Comparison of ENCODE assay signal across 8 cellular contexts in the genomic region with DNA sequence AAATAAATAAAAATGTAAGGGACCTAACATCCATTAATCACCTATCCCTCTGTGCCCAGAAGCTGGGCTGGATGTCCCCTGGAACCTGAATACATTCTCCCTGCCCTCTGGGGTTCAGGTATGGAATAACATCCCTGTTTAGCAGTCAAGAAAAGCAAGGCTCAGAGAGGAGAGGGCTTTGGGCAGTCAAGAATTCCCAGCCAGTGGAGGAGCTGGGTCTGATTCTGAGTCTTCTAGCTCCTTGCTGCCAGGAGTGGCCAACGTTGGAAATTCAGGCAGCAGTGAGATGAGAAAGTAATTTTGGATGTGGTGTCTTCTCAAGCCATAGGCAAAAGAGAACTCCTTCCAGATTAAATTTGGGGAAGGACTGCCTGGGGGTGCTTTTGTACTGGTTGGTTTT. TPM values are rescaled to one million over a fixed set of nuclear protein-coding genes. Genes with fewer than 3 reads are reported as not detected.
A peak's percentile ranks its signal among the peaks of the same experiment; 100 is the strongest.
DNase-seq lines count a peak whose midpoint lies in the region; ATAC-seq, FAIRE-seq and TF ChIP-seq lines count a peak whose summit lies in the region.

No MANE protein-coding gene starts in this region.

- ATAC-seq in Right ventricle myocardium inferior: no peak

- no peak overlapping the region for H3K4me3 Mint-ChIP-seq in activated naive CD8-positive, alpha-beta T cell treated with anti-CD3 and anti-CD28 coated beads for 36 hours

- H3K27me3 ChIP-seq in left ventricle myocardium inferior (ENCODE audit: low read depth): peaks cover 77% of the 10 kb centered on the region

- H3K27ac ChIP-seq in left ventricle myocardium inferior (replicated peaks): no peak overlapping the region

- intact Hi-C loops in left ventricle myocardium inferior (cut with micrococcal nuclease): no loop called here
- intact Hi-C loops in Right ventricle myocardium inferior (cut with DNase I): no loop called here

- no peak for FAIRE-seq in urothelium cell line (lab: Jason Lieb, UNC)

- peaks cover 59% of the 10 kb centered on the region for H3K27me3 Mint-ChIP-seq in activated naive CD8-positive, alpha-beta T cell treated with anti-CD3 and anti-CD28 coated beads for 36 hours

- no peaks in the 10 kb centered on the region for H3K36me3 ChIP-seq in left ventricle myocardium inferior

- H3K27ac Mint-ChIP-seq in activated naive CD8-positive, alpha-beta T cell treated with anti-CD3 and anti-CD28 coated beads for 36 hours: no peak overlapping the region

- peaks cover 16% of the 10 kb centered on the region for H3K4me1 ChIP-seq in left ventricle myocardium inferior

- no peak for DNase-seq in left ventricle myocardium inferior
- DNase-seq in Right ventricle myocardium inferior (ENCODE audit: missing footprints): no peak
- peak; percentile 79 for DNase-seq in RKO (ENCODE audit: low spot score)
- peak; percentile 63 for DNase-seq in fibroblast of peridontal ligament (ENCODE audit: extremely low read depth)
- DNase-seq in urothelium cell line (ENCODE audit: low spot score): peak; percentile 66
- DNase-seq in inferior parietal cortex (ENCODE audit: extremely low spot score): no peak
- no peak for DNase-seq in activated naive CD4-positive, alpha-beta T cell (lab: John Stamatoyannopoulos, UW)
- DNase-seq in activated naive CD8-positive, alpha-beta T cell treated with anti-CD3 and anti-CD28 coated beads for 36 hours: no peak

- peak; percentile 26 for TF ChIP-seq CTCF in left ventricle myocardium inferior (IDR thresholded peaks at IDR 0.05; ENCODE audit: borderline replicate concordance)

- peaks cover 22% of the 10 kb centered on the region for H3K4me1 Mint-ChIP-seq in activated naive CD8-positive, alpha-beta T cell treated with anti-CD3 and anti-CD28 coated beads for 36 hours

- no peaks in the 10 kb centered on the region for H3K9me3 ChIP-seq in left ventricle myocardium inferior (replicated peaks)

- peaks cover 2% of the 10 kb centered on the region for H3K36me3 Mint-ChIP-seq in activated naive CD8-positive, alpha-beta T cell treated with anti-CD3 and anti-CD28 coated beads for 36 hours

- no peaks in the 10 kb centered on the region for H3K9me3 Mint-ChIP-seq in activated naive CD8-positive, alpha-beta T cell treated with anti-CD3 and anti-CD28 coated beads for 36 hours

- H3K4me3 ChIP-seq in left ventricle myocardium inferior: no peak overlapping the region

RNA-seq across cellular contexts. Expression of gene ZNFX1, which starts 42.6 kb away (rescaled TPM):
- total RNA-seq in left ventricle myocardium inferior: 22.2 TPM
- total RNA-seq in Right ventricle myocardium inferior: 21.0 TPM
- total RNA-seq in activated naive CD8-positive, alpha-beta T cell treated with anti-CD3 and anti-CD28 coated beads for 36 hours: 10 to 100 TPM; 45.8 to 48.0 TPM

Comparison
In these comparisons a context has a peak if more than half of its experiments do, and no peak if none do; other contexts are left out.
1. DNase-seq: peak in RKO (single experiment), fibroblast of peridontal ligament (single experiment) and urothelium cell line (single experiment); none in left ventricle myocardium inferior (single experiment), Right ventricle myocardium inferior (single experiment), inferior parietal cortex (single experiment), activated naive CD4-positive, alpha-beta T cell (0 of 4) and activated naive CD8-positive, alpha-beta T cell treated with anti-CD3 and anti-CD28 coated beads for 36 hours (single experiment).